Comparison of ENCODE assay signal across 17 cellular contexts in genomic region chr1:30315185-30315960, GRCh38.
DNase-seq lines count a peak whose midpoint lies in the region; ATAC-seq and TF ChIP-seq lines count a peak whose summit lies in the region.
"Had no signal": no experiment of that assay in that cellular context is flagged by ENCODE, and none has a peak within 500 bp of the region (broad histone marks: within the 10 kb centered on the region; RNA-seq: fewer than 3 reads in every experiment).

No MANE protein-coding gene starts in this region.

- no peak for ATAC-seq in natural killer cell
- ATAC-seq in natural killer cell treated with Interleukin-12 subunit alpha and Interleukin-12 subunit beta and Interleukin-15 and Interleukin-18, amount 100 ng/mL, for 72 hours, result no peak
- no peak for ATAC-seq in activated T-helper 17 cell treated with anti-CD3 and anti-CD28 coated beads, Interleukin-2, amount 50 U/mL, for 72 hours (replicated peaks)
- no peak for ATAC-seq in HG03095 (IDR thresholded peaks at IDR 0.05; ENCODE audit: unreplicated experiment)
- ATAC-seq: left ventricle myocardium superior; right cardiac atrium; stimulated activated memory B cell treated with anti-CD40 and anti-IgM and Interleukin-4, amounts not matched to agents 10 μg/mL and 1 μg/mL and 100 μg/mL, for 72 hours had no signal

- no peak overlapping the region for H3K27ac Mint-ChIP-seq in natural killer cell
- no peak overlapping the region for H3K27ac Mint-ChIP-seq in natural killer cell treated with Interleukin-12 subunit alpha and Interleukin-12 subunit beta and Interleukin-15 and Interleukin-18, amount 100 ng/mL, for 72 hours
- H3K27ac Mint-ChIP-seq in activated T-helper 17 cell treated with anti-CD3 and anti-CD28 coated beads, Interleukin-2, amount 50 U/mL, for 72 hours, result no peak overlapping the region
- H3K27ac Mint-ChIP-seq: activated naive CD8-positive, alpha-beta T cell treated with anti-CD3 and anti-CD28 coated beads for 36 hours; nephron progenitor cell; stimulated activated memory B cell treated with anti-CD40 and anti-IgM and Interleukin-4, amounts not matched to agents 10 μg/mL and 1 μg/mL and 100 μg/mL, for 72 hours had no signal

- peaks cover 6 to 12% of the 10 kb centered on the region in 2 donors for H3K27me3 Mint-ChIP-seq in natural killer cell (ENCODE audit: low read depth in 2 of 2)
- peaks cover 13 to 22% of the 10 kb centered on the region in 2 donors for H3K27me3 Mint-ChIP-seq in natural killer cell treated with Interleukin-12 subunit alpha and Interleukin-12 subunit beta and Interleukin-15 and Interleukin-18, amount 100 ng/mL, for 72 hours
- peaks cover 34% of the 10 kb centered on the region for H3K27me3 Mint-ChIP-seq in activated T-helper 17 cell treated with anti-CD3 and anti-CD28 coated beads, Interleukin-2, amount 50 U/mL, for 72 hours

- intact Hi-C loops in natural killer cell (cut with micrococcal nuclease), result no loop called here

- H3K36me3 Mint-ChIP-seq in natural killer cell, result no peaks in the 10 kb centered on the region
- no peaks in the 10 kb centered on the region for H3K36me3 Mint-ChIP-seq in natural killer cell treated with Interleukin-12 subunit alpha and Interleukin-12 subunit beta and Interleukin-15 and Interleukin-18, amount 100 ng/mL, for 72 hours
- H3K36me3 Mint-ChIP-seq in activated T-helper 17 cell treated with anti-CD3 and anti-CD28 coated beads, Interleukin-2, amount 50 U/mL, for 72 hours (ENCODE audit: low read depth), result no peaks in the 10 kb centered on the region
- H3K36me3 Mint-ChIP-seq: activated naive CD8-positive, alpha-beta T cell treated with anti-CD3 and anti-CD28 coated beads for 36 hours; stimulated activated memory B cell treated with anti-CD40 and anti-IgM and Interleukin-4, amounts not matched to agents 10 μg/mL and 1 μg/mL and 100 μg/mL, for 72 hours had no signal

- DNase-seq in natural killer cell, result peak; percentile 1
- DNase-seq in natural killer cell treated with Interleukin-12 subunit alpha and Interleukin-12 subunit beta and Interleukin-15 and Interleukin-18, amount 100 ng/mL, for 72 hours (ENCODE audit: low spot score), result no peak
- peak; percentile 76 for DNase-seq in SHP77 treated with DMSO at 0.1 percent for 48 hours (lab: John Stamatoyannopoulos, UW)
- peak; percentile 16 for DNase-seq in foreskin melanocyte
- peak; percentile 26 for DNase-seq in ureter (ENCODE audit: low spot score)
- no peak for DNase-seq in NCI-H1694 (lab: John Stamatoyannopoulos, UW)
- DNase-seq: activated naive CD8-positive, alpha-beta T cell treated with anti-CD3 and anti-CD28 coated beads for 36 hours; cerebellar nuclear complex; hypothalamus; left ventricle myocardium superior; NCI-H1930; nephron progenitor cell; right cardiac atrium; stimulated activated CD4-positive, alpha-beta T cell treated with anti-CD3 and anti-CD28 coated beads, Interleukin-4, amount 100 ng/mL, for 24 hours had no signal

- no peak for TF ChIP-seq CTCF in natural killer cell (IDR thresholded peaks at IDR 0.05)

- no peaks in the 10 kb centered on the region for H3K9me3 Mint-ChIP-seq in natural killer cell
- H3K9me3 Mint-ChIP-seq in natural killer cell treated with Interleukin-12 subunit alpha and Interleukin-12 subunit beta and Interleukin-15 and Interleukin-18, amount 100 ng/mL, for 72 hours, result no peaks in the 10 kb centered on the region
- no peaks in the 10 kb centered on the region for H3K9me3 Mint-ChIP-seq in activated T-helper 17 cell treated with anti-CD3 and anti-CD28 coated beads, Interleukin-2, amount 50 U/mL, for 72 hours
- H3K9me3 Mint-ChIP-seq: activated naive CD8-positive, alpha-beta T cell treated with anti-CD3 and anti-CD28 coated beads for 36 hours; stimulated activated memory B cell treated with anti-CD40 and anti-IgM and Interleukin-4, amounts not matched to agents 10 μg/mL and 1 μg/mL and 100 μg/mL, for 72 hours had no signal

- H3K4me1 Mint-ChIP-seq in natural killer cell, result no peaks in the 10 kb centered on the region
- H3K4me1 Mint-ChIP-seq in natural killer cell treated with Interleukin-12 subunit alpha and Interleukin-12 subunit beta and Interleukin-15 and Interleukin-18, amount 100 ng/mL, for 72 hours (ENCODE audit: low read depth in 2 of 2), result peaks cover 0 to 3% of the 10 kb centered on the region in 2 donors
- no peaks in the 10 kb centered on the region for H3K4me1 Mint-ChIP-seq in activated T-helper 17 cell treated with anti-CD3 and anti-CD28 coated beads, Interleukin-2, amount 50 U/mL, for 72 hours
- H3K4me1 Mint-ChIP-seq: activated naive CD8-positive, alpha-beta T cell treated with anti-CD3 and anti-CD28 coated beads for 36 hours; stimulated activated memory B cell treated with anti-CD40 and anti-IgM and Interleukin-4, amounts not matched to agents 10 μg/mL and 1 μg/mL and 100 μg/mL, for 72 hours had no signal

- no peak overlapping the region for H3K4me3 Mint-ChIP-seq in natural killer cell
- no peak overlapping the region for H3K4me3 Mint-ChIP-seq in natural killer cell treated with Interleukin-12 subunit alpha and Interleukin-12 subunit beta and Interleukin-15 and Interleukin-18, amount 100 ng/mL, for 72 hours
- H3K4me3 Mint-ChIP-seq in activated T-helper 17 cell treated with anti-CD3 and anti-CD28 coated beads, Interleukin-2, amount 50 U/mL, for 72 hours, result no peak overlapping the region
- H3K4me3 Mint-ChIP-seq: activated naive CD8-positive, alpha-beta T cell treated with anti-CD3 and anti-CD28 coated beads for 36 hours; nephron progenitor cell; stimulated activated memory B cell treated with anti-CD40 and anti-IgM and Interleukin-4, amounts not matched to agents 10 μg/mL and 1 μg/mL and 100 μg/mL, for 72 hours had no signal

Comparison
In these comparisons a context has a peak if more than half of its experiments do, and no peak if none do; other contexts are left out.
1. DNase-seq: peak in natural killer cell (single experiment), SHP77 treated with DMSO at 0.1 percent for 48 hours (single experiment), foreskin melanocyte (single experiment) and ureter (single experiment); none in natural killer cell treated with Interleukin-12 subunit alpha and Interleukin-12 subunit beta and Interleukin-15 and Interleukin-18, amount 100 ng/mL, for 72 hours (single experiment) and NCI-H1694 (single experiment).